ENCODE assay signal across 39 cellular contexts in the genomic region with DNA sequence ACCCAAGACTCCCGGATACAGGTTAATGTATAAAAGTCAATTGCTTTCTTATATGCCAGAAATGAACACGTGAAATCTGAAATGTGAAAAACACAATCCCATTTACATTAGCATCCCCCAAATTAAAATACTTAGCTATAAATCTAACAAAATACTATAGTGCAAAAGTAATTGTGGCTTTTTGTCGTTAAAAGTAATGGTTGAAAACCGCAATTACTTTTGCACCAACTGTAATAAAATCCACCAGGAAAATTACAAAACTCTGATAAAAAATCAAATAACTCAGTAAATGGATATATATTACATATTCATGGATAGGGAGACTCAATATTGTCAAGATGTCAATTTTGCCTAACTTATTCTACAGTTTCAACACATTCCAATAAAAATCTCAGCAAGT. TPM values are rescaled to one million over a fixed set of nuclear protein-coding genes. Genes with fewer than 3 reads are reported as not detected.
"Had no signal": no experiment of that assay in that cellular context is flagged by ENCODE, and none has a peak within 500 bp of the region (broad histone marks: within the 10 kb centered on the region; RNA-seq: fewer than 3 reads in every experiment).

No MANE protein-coding gene starts in this region.

- DNase-seq: Karpas-422, Kasumi-1, MG63, MM.1S, MV-4-11, NCI-H1048, NCI-H1092, NCI-H1092 treated with DMSO at 0.1 percent for 48 hours, NCI-H1105, NCI-H1105 treated with DMSO at 0.1 percent for 48 hours, NCI-H1417, NCI-H1417 treated with DMSO at 0.1 percent for 48 hours, NCI-H1436, NCI-H1436 treated with DMSO at 0.1 percent for 48 hours, NCI-H146, NCI-H1694, NCI-H1694 treated with DMSO at 0.1 percent for 48 hours, NCI-H187, NCI-H187 treated with DMSO at 0.1 percent for 48 hours, NCI-H1930, NCI-H2029, NCI-H2029 treated with DMSO at 0.1 percent for 48 hours, NCI-H2081, NCI-H2081 treated with DMSO at 0.1 percent for 48 hours, NCI-H2107, NCI-H2171, NCI-H2171 treated with DMSO at 0.1 percent for 48 hours, NCI-H2227 treated with DMSO at 0.1 percent for 48 hours, NCI-H226, NCI-H345, NCI-H446, NCI-H446 treated with DMSO at 0.1 percent for 48 hours, NCI-H510A, NCI-H510A treated with DMSO at 0.1 percent for 48 hours, NCI-H524 had no signal

- H3K9me3 ChIP-seq: MG63 had no signal

- H3K36me3 ChIP-seq: MG63 had no signal

- H3K4me3 ChIP-seq: MG63 had no signal

RNA-seq across cellular contexts. Expression of a gene that starts 4.6 kb away (rescaled TPM):
- total RNA-seq: LHCN-M2, M059J, MCF 10A, NCI-H460 had no signal

RNA-seq across cellular contexts. Expression of a gene that starts 21.1 kb away (rescaled TPM):
- total RNA-seq: LHCN-M2, M059J, MCF 10A, NCI-H460 had no signal

RNA-seq across cellular contexts. Expression of a gene that starts 58.5 kb away (rescaled TPM):
- total RNA-seq: LHCN-M2, M059J, MCF 10A, NCI-H460 had no signal
